ENCODE assay signal across 17 cellular contexts in genomic region chr1:206949208-206949607, GRCh38. TPM values are rescaled to one million over a fixed set of nuclear protein-coding genes. Genes with fewer than 3 reads are reported as not detected.
DNase-seq lines count a peak whose midpoint lies in the region; ATAC-seq and TF ChIP-seq lines count a peak whose summit lies in the region.
"Had no signal": no experiment of that assay in that cellular context is flagged by ENCODE, and none has a peak within 500 bp of the region (broad histone marks: within the 10 kb centered on the region; RNA-seq: fewer than 3 reads in every experiment).

No MANE protein-coding gene starts in this region.

- no peaks in the 10 kb centered on the region for H3K4me1 ChIP-seq in neural progenitor cell

- H4K20me1 ChIP-seq in neural progenitor cell (ENCODE audit: low read depth), result no peaks in the 10 kb centered on the region

- H3K4me3 Mint-ChIP-seq in stimulated activated naive B cell treated with anti-CD40 and anti-IgM and Interleukin-4, amounts not matched to agents 10 μg/mL and 1 μg/mL and 100 μg/mL, for 72 hours, result no peak overlapping the region
- no peak overlapping the region for H3K4me3 Mint-ChIP-seq in activated naive CD4-positive, alpha-beta T cell treated with anti-CD3 and anti-CD28 coated beads, Interleukin-2, amount 10 ng/mL, durations not matched to agents 7 days and 5 days
- no peak overlapping the region for H3K4me3 Mint-ChIP-seq in neural progenitor cell
- H3K4me3 Mint-ChIP-seq: HFFc6 had no signal

- no peak overlapping the region for H2AFZ ChIP-seq in neural progenitor cell (replicated peaks)

- H3K27me3 Mint-ChIP-seq in stimulated activated naive B cell treated with anti-CD40 and anti-IgM and Interleukin-4, amounts not matched to agents 10 μg/mL and 1 μg/mL and 100 μg/mL, for 72 hours, result peaks cover 7 to 17% of the 10 kb centered on the region in 2 donors
- peaks cover 46% of the 10 kb centered on the region for H3K27me3 Mint-ChIP-seq in activated naive CD4-positive, alpha-beta T cell treated with anti-CD3 and anti-CD28 coated beads, Interleukin-2, amount 10 ng/mL, durations not matched to agents 7 days and 5 days
- peaks cover 8% of the 10 kb centered on the region for H3K27me3 Mint-ChIP-seq in neural progenitor cell (ENCODE audit: insufficient read depth, low read depth)

- DNase-seq in SKM-1 treated with dmso at 0.1 percent for 144 hours (lab: John Stamatoyannopoulos, UW; ENCODE audit: unreplicated experiment) (peak; percentile 25), SKM-1 (lab: John Stamatoyannopoulos, UW; ENCODE audit: unreplicated experiment) (no peak), NOMO-1 treated with dmso at 0.1 percent for 144 hours (lab: John Stamatoyannopoulos, UW; ENCODE audit: unreplicated experiment) (peak; percentile 21), medulla oblongata (ENCODE audit: extremely low spot score) (peak; percentile 75), neural progenitor cell (ENCODE audit: low spot score) (no peak), AG08396 (ENCODE audit: low spot score) (no peak)
- no peak for DNase-seq in stimulated activated naive B cell treated with anti-CD40 and anti-IgM and Interleukin-4, amounts not matched to agents 10 μg/mL and 1 μg/mL and 100 μg/mL, for 72 hours
- DNase-seq in activated naive CD4-positive, alpha-beta T cell treated with anti-CD3 and anti-CD28 coated beads, Interleukin-2, amount 10 ng/mL, durations not matched to agents 7 days and 5 days, result no peak
- DNase-seq: 8988T, COR-L47, HFFc6, NCI-H187, NCI-H345, NCI-H526, SK-N-SH had no signal

- H3F3A ChIP-seq in neural progenitor cell (ENCODE audit: low read depth), result no peaks in the 10 kb centered on the region

- peaks cover 0 to 4% of the 10 kb centered on the region in 2 donors for H3K36me3 Mint-ChIP-seq in stimulated activated naive B cell treated with anti-CD40 and anti-IgM and Interleukin-4, amounts not matched to agents 10 μg/mL and 1 μg/mL and 100 μg/mL, for 72 hours
- H3K36me3 Mint-ChIP-seq in activated naive CD4-positive, alpha-beta T cell treated with anti-CD3 and anti-CD28 coated beads, Interleukin-2, amount 10 ng/mL, durations not matched to agents 7 days and 5 days, result no peaks in the 10 kb centered on the region
- H3K36me3 Mint-ChIP-seq in neural progenitor cell, result no peaks in the 10 kb centered on the region

- no peaks in the 10 kb centered on the region for H3K36me3 ChIP-seq in neural progenitor cell

- H3K27ac Mint-ChIP-seq in stimulated activated naive B cell treated with anti-CD40 and anti-IgM and Interleukin-4, amounts not matched to agents 10 μg/mL and 1 μg/mL and 100 μg/mL, for 72 hours, result peak overlapping the region; percentile 47
- H3K27ac Mint-ChIP-seq in activated naive CD4-positive, alpha-beta T cell treated with anti-CD3 and anti-CD28 coated beads, Interleukin-2, amount 10 ng/mL, durations not matched to agents 7 days and 5 days, result no peak overlapping the region
- H3K27ac Mint-ChIP-seq in neural progenitor cell, result no peak overlapping the region
- H3K27ac Mint-ChIP-seq: HFFc6 had no signal

- CTCF ChIA-PET in activated naive CD4-positive, alpha-beta T cell treated with anti-CD3 and anti-CD28 coated beads, Interleukin-2, amount 10 ng/mL, durations not matched to agents 7 days and 5 days (lab: Charles Lee), result interaction anchor here (1.0 to 2.0 kb wide), 2 partner anchors 16 to 33 kb away, joined by 6 read pairs; no protein-coding TSS in a partner anchor

- H3K4me2 ChIP-seq in neural progenitor cell, result no peak overlapping the region
- H3K4me2 ChIP-seq: SK-N-SH had no signal

- H3K27ac ChIP-seq in neural progenitor cell, result no peak overlapping the region

- H3K4me3 ChIP-seq in neural progenitor cell, result no peak overlapping the region

- no peak for TF ChIP-seq CTCF in neural progenitor cell (IDR thresholded peaks at IDR 0.05)

- H3K4me1 Mint-ChIP-seq in stimulated activated naive B cell treated with anti-CD40 and anti-IgM and Interleukin-4, amounts not matched to agents 10 μg/mL and 1 μg/mL and 100 μg/mL, for 72 hours, result peaks cover 22 to 35% of the 10 kb centered on the region in 2 donors
- peaks cover 2% of the 10 kb centered on the region for H3K4me1 Mint-ChIP-seq in activated naive CD4-positive, alpha-beta T cell treated with anti-CD3 and anti-CD28 coated beads, Interleukin-2, amount 10 ng/mL, durations not matched to agents 7 days and 5 days
- no peaks in the 10 kb centered on the region for H3K4me1 Mint-ChIP-seq in neural progenitor cell

- no peak overlapping the region for H3K9ac ChIP-seq in neural progenitor cell
- H3K9ac ChIP-seq: SK-N-SH had no signal

- no peaks in the 10 kb centered on the region for H3K9me3 ChIP-seq in neural progenitor cell (ENCODE audit: low read depth)
- H3K9me3 ChIP-seq: SK-N-SH had no signal

- H3K27me3 ChIP-seq in neural progenitor cell, result no peaks in the 10 kb centered on the region

- ATAC-seq in stimulated activated naive B cell treated with anti-CD40 and anti-IgM and Interleukin-4, amounts not matched to agents 10 μg/mL and 1 μg/mL and 100 μg/mL, for 72 hours (replicated peaks), result no peak
- ATAC-seq: Panc1 had no signal

- H3K9me3 Mint-ChIP-seq in stimulated activated naive B cell treated with anti-CD40 and anti-IgM and Interleukin-4, amounts not matched to agents 10 μg/mL and 1 μg/mL and 100 μg/mL, for 72 hours, result peaks cover 1 to 5% of the 10 kb centered on the region in 2 donors
- peaks cover 5% of the 10 kb centered on the region for H3K9me3 Mint-ChIP-seq in activated naive CD4-positive, alpha-beta T cell treated with anti-CD3 and anti-CD28 coated beads, Interleukin-2, amount 10 ng/mL, durations not matched to agents 7 days and 5 days
- H3K9me3 Mint-ChIP-seq in neural progenitor cell, result no peaks in the 10 kb centered on the region
- H3K9me3 Mint-ChIP-seq: HFFc6 had no signal

- no peaks in the 10 kb centered on the region for H3K79me2 ChIP-seq in neural progenitor cell (ENCODE audit: low read depth)

RNA-seq across cellular contexts. Expression of gene PIGR, which starts 2.9 kb away (rescaled TPM):
- total RNA-seq in neural progenitor cell (ENCODE audit: low replicate concordance), result not detected in 2 replicates
- total RNA-seq: MCF 10A had no signal

RNA-seq across cellular contexts. Expression of gene FCAMR, which starts 21.1 kb away (rescaled TPM):
- total RNA-seq in neural progenitor cell (ENCODE audit: low replicate concordance), result not detected in 2 replicates
- total RNA-seq: HFFc6, MCF 10A had no signal

RNA-seq across cellular contexts. Expression of gene FCMR, which starts 27.5 kb away (rescaled TPM):
- total RNA-seq in neural progenitor cell (ENCODE audit: low replicate concordance), result not detected in 2 replicates

RNA-seq across cellular contexts. Expression of gene IL24, which starts 52.0 kb away (rescaled TPM):
- not detected in 2 replicates for total RNA-seq in neural progenitor cell (ENCODE audit: low replicate concordance)

Comparison
In these comparisons a context has a peak if more than half of its experiments do, and no peak if none do; other contexts are left out.
1. DNase-seq: peak in SKM-1 treated with dmso at 0.1 percent for 144 hours (single experiment), NOMO-1 treated with dmso at 0.1 percent for 144 hours (single experiment) and medulla oblongata (single experiment); none in SKM-1 (single experiment), stimulated activated naive B cell treated with anti-CD40 and anti-IgM and Interleukin-4, amounts not matched to agents 10 μg/mL and 1 μg/mL and 100 μg/mL, for 72 hours (single experiment), activated naive CD4-positive, alpha-beta T cell treated with anti-CD3 and anti-CD28 coated beads, Interleukin-2, amount 10 ng/mL, durations not matched to agents 7 days and 5 days (single experiment), neural progenitor cell (single experiment) and AG08396 (single experiment).